Comparison of ENCODE assay signal across 16 cellular contexts in genomic region chr3:10619989-10620832, GRCh38.
A peak's percentile ranks its signal among the peaks of the same experiment; 100 is the strongest.
DNase-seq lines count a peak whose midpoint lies in the region; ATAC-seq and TF ChIP-seq lines count a peak whose summit lies in the region.
"Had no signal": no experiment of that assay in that cellular context is flagged by ENCODE, and none has a peak within 500 bp of the region (broad histone marks: within the 10 kb centered on the region; RNA-seq: fewer than 3 reads in every experiment).

No MANE protein-coding gene starts in this region.

- H3K27me3 ChIP-seq in left ventricle myocardium inferior (ENCODE audit: low read depth), result peaks cover 80% of the 10 kb centered on the region
- no peaks in the 10 kb centered on the region for H3K27me3 ChIP-seq in CD4-positive, alpha-beta memory T cell (ENCODE audit: insufficient read depth, low read length)

- POLR2A ChIA-PET in HEK293 (lab: Yijun Ruan, JAX), result no interaction called here
- POLR2A ChIA-PET in CD4-positive, alpha-beta memory T cell (lab: Charles Lee; ENCODE audit: partially characterized antibody), result no interaction called here

- peak overlapping the region; percentile 69 for H3K27ac Mint-ChIP-seq in stimulated activated naive B cell treated with anti-CD40 and anti-IgM and Interleukin-4, amounts not matched to agents 10 μg/mL and 1 μg/mL and 100 μg/mL, for 72 hours
- H3K27ac Mint-ChIP-seq in CD4-positive, alpha-beta memory T cell, result no peak overlapping the region
- H3K27ac Mint-ChIP-seq: B cell; CD8-positive, alpha-beta T cell had no signal

- no peaks in the 10 kb centered on the region for H3K9me3 Mint-ChIP-seq in stimulated activated naive B cell treated with anti-CD40 and anti-IgM and Interleukin-4, amounts not matched to agents 10 μg/mL and 1 μg/mL and 100 μg/mL, for 72 hours
- H3K9me3 Mint-ChIP-seq in CD4-positive, alpha-beta memory T cell, result peaks cover 0 to 2% (median 0%) of the 10 kb centered on the region in 8 donors
- H3K9me3 Mint-ChIP-seq: CD8-positive, alpha-beta T cell had no signal

- H3K36me3 ChIP-seq in left ventricle myocardium inferior (no peaks in the 10 kb centered on the region), HEK293 (ENCODE audit: control insufficient read depth in 2 of 2, insufficient read depth in 1 of 2, low read length in 2 of 2) (no peaks in the 10 kb centered on the region)
- no peaks in the 10 kb centered on the region for H3K36me3 ChIP-seq in CD4-positive, alpha-beta memory T cell (ENCODE audit: insufficient read depth, low read length)

- peak; percentile 14 for ATAC-seq in Right ventricle myocardium inferior
- ATAC-seq in stimulated activated naive B cell treated with anti-CD40 and anti-IgM and Interleukin-4, amounts not matched to agents 10 μg/mL and 1 μg/mL and 100 μg/mL, for 72 hours (replicated peaks), result no peak
- ATAC-seq: CD8-positive, alpha-beta T cell had no signal

- no peak overlapping the region for H3K4me3 ChIP-seq in left ventricle myocardium inferior
- H3K4me3 ChIP-seq in HEK293 (ENCODE audit: low read depth, low read length), result no peak overlapping the region
- no peak overlapping the region for H3K4me3 ChIP-seq in CD4-positive, alpha-beta memory T cell (ENCODE audit: low read length in 2 of 2)

- H3K27ac ChIP-seq in left ventricle myocardium inferior (replicated peaks) (no peak overlapping the region), HEK293 (ENCODE audit: extremely low read depth, low read depth, low read length) (no peak overlapping the region)
- no peak overlapping the region for H3K27ac ChIP-seq in CD4-positive, alpha-beta memory T cell (ENCODE audit: low read depth, low read length)

- H3K4me1 ChIP-seq in left ventricle myocardium inferior (no peaks in the 10 kb centered on the region), HEK293 (ENCODE audit: control insufficient read depth, insufficient read depth, low read length) (no peaks in the 10 kb centered on the region)
- no peaks in the 10 kb centered on the region for H3K4me1 ChIP-seq in CD4-positive, alpha-beta memory T cell (ENCODE audit: insufficient read depth, low read length)

- no peaks in the 10 kb centered on the region for H3K36me3 Mint-ChIP-seq in stimulated activated naive B cell treated with anti-CD40 and anti-IgM and Interleukin-4, amounts not matched to agents 10 μg/mL and 1 μg/mL and 100 μg/mL, for 72 hours
- no peaks in the 10 kb centered on the region for H3K36me3 Mint-ChIP-seq in CD4-positive, alpha-beta memory T cell
- H3K36me3 Mint-ChIP-seq: CD8-positive, alpha-beta T cell had no signal

- DNase-seq in Right ventricle myocardium inferior (ENCODE audit: missing footprints) (no peak), left ventricle myocardium inferior (no peak), cerebellar cortex (ENCODE audit: low spot score) (peak; percentile 67), glomerular visceral epithelial cell (ENCODE audit: extremely low spot score) (no peak), cerebellar nuclear complex (lab: John Stamatoyannopoulos, UW) (no peak)
- no peak for DNase-seq in stimulated activated naive B cell treated with anti-CD40 and anti-IgM and Interleukin-4, amounts not matched to agents 10 μg/mL and 1 μg/mL and 100 μg/mL, for 72 hours
- DNase-seq in CD4-positive, alpha-beta memory T cell, result no peak
- DNase-seq: ACHN; CD8-positive, alpha-beta T cell; H7; Kasumi-1; NCI-H1105 treated with DMSO at 0.1 percent for 48 hours; NCI-H2029; NCI-H345 had no signal

- H3K4me1 Mint-ChIP-seq in stimulated activated naive B cell treated with anti-CD40 and anti-IgM and Interleukin-4, amounts not matched to agents 10 μg/mL and 1 μg/mL and 100 μg/mL, for 72 hours, result no peaks in the 10 kb centered on the region
- H3K4me1 Mint-ChIP-seq in CD4-positive, alpha-beta memory T cell, result no peaks in the 10 kb centered on the region
- H3K4me1 Mint-ChIP-seq: B cell had no signal

- intact Hi-C loops in Right ventricle myocardium inferior (cut with DNase I) (no loop called here), left ventricle myocardium inferior (cut with micrococcal nuclease) (no loop called here)
- intact Hi-C loops in CD4-positive, alpha-beta memory T cell (cut with micrococcal nuclease), result no loop called here

- H3K4me3 Mint-ChIP-seq in stimulated activated naive B cell treated with anti-CD40 and anti-IgM and Interleukin-4, amounts not matched to agents 10 μg/mL and 1 μg/mL and 100 μg/mL, for 72 hours, result no peak overlapping the region
- no peak overlapping the region for H3K4me3 Mint-ChIP-seq in CD4-positive, alpha-beta memory T cell
- H3K4me3 Mint-ChIP-seq: B cell; CD8-positive, alpha-beta T cell had no signal

- H3K9me3 ChIP-seq in left ventricle myocardium inferior (replicated peaks) (no peaks in the 10 kb centered on the region), HEK293 (ENCODE audit: control insufficient read depth, insufficient read depth, low read depth, low read length) (no peaks in the 10 kb centered on the region)
- H3K9me3 ChIP-seq in CD4-positive, alpha-beta memory T cell (ENCODE audit: control insufficient read depth in 1 of 2, low read length in 2 of 2), result no peaks in the 10 kb centered on the region

- CTCF ChIA-PET in HEK293 (lab: Yijun Ruan, JAX), result no interaction called here
- CTCF ChIA-PET in CD4-positive, alpha-beta memory T cell (lab: Charles Lee; ENCODE audit: partially characterized antibody), result no interaction called here

- no peak for TF ChIP-seq CTCF in left ventricle myocardium inferior (IDR thresholded peaks at IDR 0.05; ENCODE audit: borderline replicate concordance)
- no peak for TF ChIP-seq CTCF in HEK293 (tag by site-specific recombination; IDR thresholded peaks at IDR 0.05)

- H3K27me3 Mint-ChIP-seq in stimulated activated naive B cell treated with anti-CD40 and anti-IgM and Interleukin-4, amounts not matched to agents 10 μg/mL and 1 μg/mL and 100 μg/mL, for 72 hours, result peaks cover 20 to 22% of the 10 kb centered on the region in 2 donors
- H3K27me3 Mint-ChIP-seq in CD4-positive, alpha-beta memory T cell, result peaks cover 4 to 18% of the 10 kb centered on the region in 2 donors

TF ChIP-seq in HEK293, 187 proteins besides CTCF, POLR2A, EP300 and RAD21:
- 0 out of 2 replicates have a peak, but pooled peaks have one; percentile 32 for TF ChIP-seq PRDM10 (tag by site-specific recombination; IDR thresholded peaks at IDR 0.05)
- no peak for TF ChIP-seq ZNF449 (tag by site-specific recombination; IDR thresholded peaks at IDR 0.05)
